22 cellular contexts compared by ENCODE assay signal in the genomic region with DNA sequence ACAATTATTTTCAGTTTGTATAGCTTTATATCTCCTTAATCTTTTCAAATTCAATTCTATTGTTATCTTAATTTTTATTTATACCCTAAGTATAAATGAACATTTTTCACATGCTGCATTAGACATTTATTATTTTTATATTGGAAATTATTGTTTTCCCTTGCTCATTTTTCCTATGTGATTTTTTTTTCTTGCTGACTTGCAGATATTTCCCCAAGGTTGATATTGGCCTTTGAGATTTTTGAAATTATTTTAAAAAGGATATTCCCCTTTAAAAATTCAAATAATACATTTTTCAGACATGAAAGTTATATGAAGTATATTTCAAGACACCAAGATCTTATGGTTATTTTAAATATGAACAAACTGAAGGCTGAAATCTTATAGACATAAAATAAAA.
DNase-seq lines count a peak whose midpoint lies in the region; ATAC-seq, FAIRE-seq and TF ChIP-seq lines count a peak whose summit lies in the region.
"Had no signal": no experiment of that assay in that cellular context is flagged by ENCODE, and none has a peak within 500 bp of the region (broad histone marks: within the 10 kb centered on the region; RNA-seq: fewer than 3 reads in every experiment).

No MANE protein-coding gene starts in this region.

- TF ChIP-seq POLR2A in A549 (IDR thresholded peaks at IDR 0.05; ENCODE audit: low read length) (no peak), IMR-90 (IDR thresholded peaks at IDR 0.05; ENCODE audit: low read depth, low read length) (no peak)

- H3K4me2 ChIP-seq in A549 (no peak overlapping the region), IMR-90 (ENCODE audit: low read depth, low read length) (no peak overlapping the region)
- H3K4me2 ChIP-seq: BLaER1 treated with 17β-estradiol and CSF1 and Interleukin-3, amounts not matched to agents 10 nM and 100 nM had no signal

- FAIRE-seq in A549 (lab: Jason Lieb, UNC): no peak
- FAIRE-seq in frontal cortex (lab: Jason Lieb, UNC): peak; percentile 69
- peak; percentile 9 for FAIRE-seq in pancreas (lab: Jason Lieb, UNC)
- FAIRE-seq: A204.1, D721Med, G401.6, GM12891, GM19239 had no signal

- in situ Hi-C loops in IMR-90 (cut with MboI; ENCODE audit: low sequenced_read_pairs): no loop called here

- H3K27me3 ChIP-seq in IMR-90 (ENCODE audit: control insufficient read depth, insufficient read depth, low read length): no peaks in the 10 kb centered on the region
- H3K27me3 ChIP-seq in pancreas: no peaks in the 10 kb centered on the region
- H3K27me3 ChIP-seq: BLaER1 treated with 17β-estradiol and CSF1 and Interleukin-3, amounts not matched to agents 10 nM and 100 nM had no signal

- DNase-seq in A549 (ENCODE audit: low read depth in 1 of 2, low spot score in 1 of 2) (no peak), IMR-90 (no peak), frontal cortex (ENCODE audit: low spot score in 2 of 2) (no peak), pancreas (no peak), HPDE6-E6E7 (ENCODE audit: extremely low spot score) (no peak)
- DNase-seq in activated naive CD4-positive, alpha-beta T cell treated with anti-CD3 and anti-CD28 coated beads, Interleukin-2, amount 50 U/mL, for 16 hours: no peak
- DNase-seq: 8988T; AML-193; Caco-2; Calu3; CD4-positive, alpha-beta T cell; CD8-positive, alpha-beta T cell; DMS79 treated with DMSO at 0.1 percent for 48 hours; GF-D8 had no signal

- intact Hi-C loops in IMR-90 (cut with micrococcal nuclease) (no loop called here), pancreas (cut with DNase I) (no loop called here)

- H2BK15ac ChIP-seq in IMR-90 (ENCODE audit: low read depth, low read length): no peak overlapping the region

- no peak overlapping the region for H2BK5ac ChIP-seq in IMR-90 (ENCODE audit: low read depth, low read length, poor library complexity, severe bottlenecking)

- no peak overlapping the region for H2AK5ac ChIP-seq in IMR-90 (ENCODE audit: low read depth, low read length)

- no peak overlapping the region for H4K5ac ChIP-seq in IMR-90 (ENCODE audit: low read depth, low read length)

- H3K9me1 ChIP-seq in IMR-90 (ENCODE audit: insufficient read depth, low read length): no peaks in the 10 kb centered on the region

- no peaks in the 10 kb centered on the region for H3K79me1 ChIP-seq in IMR-90 (ENCODE audit: low read depth in 1 of 2, low read length in 2 of 2)

- dilution Hi-C loops in IMR-90 (cut with HindIII; ENCODE audit: low sequenced_read_pairs, unreplicated experiment): no loop called here

- no peak overlapping the region for H2BK20ac ChIP-seq in IMR-90 (ENCODE audit: low read depth, low read length)

- CTCF ChIA-PET in A549 (lab: Yijun Ruan, JAX) (no interaction called here), IMR-90 (lab: Yijun Ruan, JAX) (no interaction called here)

- no peak overlapping the region for H3K4ac ChIP-seq in IMR-90 (ENCODE audit: low read depth, low read length)

- TF ChIP-seq EP300 in A549 (IDR thresholded peaks at IDR 0.05): no peak

- no peak for TF ChIP-seq CTCF in A549 (IDR thresholded peaks at IDR 0.05)
- no peak for TF ChIP-seq CTCF in IMR-90 (conservative IDR thresholded peaks at IDR 0.05; ENCODE audit: low read depth, low read length)
- TF ChIP-seq CTCF in pancreas (IDR thresholded peaks at IDR 0.05): no peak

- H2BK120ac ChIP-seq in IMR-90 (ENCODE audit: low read depth, low read length): no peak overlapping the region

- no peak overlapping the region for H3K9ac ChIP-seq in IMR-90 (ENCODE audit: low read depth, low read length)
- H3K9ac ChIP-seq: BLaER1 treated with 17β-estradiol and CSF1 and Interleukin-3, amounts not matched to agents 10 nM and 100 nM had no signal

- H3K56ac ChIP-seq in IMR-90 (ENCODE audit: extremely low read depth, insufficient read depth, low read length): no peak overlapping the region

- H3K36me3 ChIP-seq in IMR-90 (ENCODE audit: control insufficient read depth, insufficient read depth, low read length) (no peaks in the 10 kb centered on the region), pancreas (no peaks in the 10 kb centered on the region)

- no peak overlapping the region for H3K14ac ChIP-seq in IMR-90 (replicated peaks; ENCODE audit: low read depth, low read length)

- no peak overlapping the region for H3K4me3 ChIP-seq in A549
- H3K4me3 ChIP-seq in IMR-90 (ENCODE audit: insufficient read depth, low read depth, low read length): no peak overlapping the region
- no peak overlapping the region for H3K4me3 ChIP-seq in pancreas
- H3K4me3 ChIP-seq: BLaER1 treated with 17β-estradiol and CSF1 and Interleukin-3, amounts not matched to agents 10 nM and 100 nM had no signal

- POLR2A ChIA-PET in A549 (lab: Yijun Ruan, JAX): no interaction called here
- POLR2A ChIA-PET in IMR-90 (lab: Charles Lee; ENCODE audit: unreplicated experiment): no interaction called here

- H4K8ac ChIP-seq in IMR-90 (ENCODE audit: low read depth in 2 of 2, low read length in 2 of 2): no peak overlapping the region

- no peak overlapping the region for H3K23ac ChIP-seq in IMR-90 (ENCODE audit: low read depth, low read length)

- no peak for TF ChIP-seq RAD21 in A549 (conservative IDR thresholded peaks at IDR 0.05 in 1 of 2, IDR thresholded peaks at IDR 0.05 in 1 of 2)
- no peak for TF ChIP-seq RAD21 in IMR-90 (IDR thresholded peaks at IDR 0.05; ENCODE audit: low read length)

- H4K91ac ChIP-seq in IMR-90 (ENCODE audit: insufficient read depth, low read depth, low read length): no peak overlapping the region

- H3K18ac ChIP-seq in IMR-90 (ENCODE audit: low read depth, low read length): no peak overlapping the region

- H3K27ac ChIP-seq in A549 (no peak overlapping the region), IMR-90 (ENCODE audit: insufficient read depth, low read length) (no peak overlapping the region), pancreas (no peak overlapping the region)
- H3K27ac ChIP-seq: BLaER1 treated with 17β-estradiol and CSF1 and Interleukin-3, amounts not matched to agents 10 nM and 100 nM; C4-2B had no signal

- no peak overlapping the region for H2AK9ac ChIP-seq in IMR-90 (replicated peaks; ENCODE audit: low read depth, low read length, poor library complexity)

- H4K20me1 ChIP-seq in IMR-90 (ENCODE audit: insufficient read depth, low read length): no peaks in the 10 kb centered on the region
- H4K20me1 ChIP-seq: BLaER1 treated with 17β-estradiol and CSF1 and Interleukin-3, amounts not matched to agents 10 nM and 100 nM had no signal

- H3K4me1 ChIP-seq in A549: no peaks in the 10 kb centered on the region
- no peaks in the 10 kb centered on the region for H3K4me1 ChIP-seq in IMR-90 (ENCODE audit: control insufficient read depth, insufficient read depth, low read length)
- no peaks in the 10 kb centered on the region for H3K4me1 ChIP-seq in pancreas
- H3K4me1 ChIP-seq: BLaER1 treated with 17β-estradiol and CSF1 and Interleukin-3, amounts not matched to agents 10 nM and 100 nM; Caco-2 had no signal

- no peak for ATAC-seq in A549
- ATAC-seq in IMR-90 (ENCODE audit: low read depth): no peak
- ATAC-seq in pancreas: no peak
- ATAC-seq in GM19328 (IDR thresholded peaks at IDR 0.05; ENCODE audit: unreplicated experiment): no peak
- ATAC-seq: CD8-positive, alpha-beta T cell had no signal

- H2AFZ ChIP-seq in IMR-90 (replicated peaks; ENCODE audit: low read length, poor library complexity): no peak overlapping the region

- BruUV-seq in IMR-90 (replicated peaks; lab: Mats Ljungman, UMichigan): no TSS peak

- no peaks in the 10 kb centered on the region for H3K9me3 ChIP-seq in A549
- H3K9me3 ChIP-seq in IMR-90 (ENCODE audit: control insufficient read depth, insufficient read depth, low read length): no peaks in the 10 kb centered on the region; the same call in 1 of the 2 replicates
- H3K9me3 ChIP-seq in pancreas: no peaks in the 10 kb centered on the region

TF ChIP-seq in A549, 52 proteins besides CTCF, POLR2A, EP300 and RAD21:
- TF ChIP-seq CHD4 (IDR thresholded peaks at IDR 0.05; ENCODE audit: borderline replicate concordance) (no peak), MAFK (IDR thresholded peaks at IDR 0.05; ENCODE audit: partially characterized antibody) (peak; percentile 36)

TF ChIP-seq in IMR-90, 13 proteins besides CTCF, POLR2A, EP300 and RAD21:
- TF ChIP-seq, protein P1, sequence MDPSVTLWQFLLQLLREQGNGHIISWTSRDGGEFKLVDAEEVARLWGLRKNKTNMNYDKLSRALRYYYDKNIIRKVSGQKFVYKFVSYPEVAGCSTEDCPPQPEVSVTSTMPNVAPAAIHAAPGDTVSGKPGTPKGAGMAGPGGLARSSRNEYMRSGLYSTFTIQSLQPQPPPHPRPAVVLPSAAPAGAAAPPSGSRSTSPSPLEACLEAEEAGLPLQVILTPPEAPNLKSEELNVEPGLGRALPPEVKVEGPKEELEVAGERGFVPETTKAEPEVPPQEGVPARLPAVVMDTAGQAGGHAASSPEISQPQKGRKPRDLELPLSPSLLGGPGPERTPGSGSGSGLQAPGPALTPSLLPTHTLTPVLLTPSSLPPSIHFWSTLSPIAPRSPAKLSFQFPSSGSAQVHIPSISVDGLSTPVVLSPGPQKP (IDR thresholded peaks at IDR 0.05; ENCODE audit: borderline replicate concordance, low read depth, low read length): no peak
- TF ChIP-seq MAFK (IDR thresholded peaks at IDR 0.05; ENCODE audit: low read depth, low read length): peak; percentile 52
